In the genomic region with DNA sequence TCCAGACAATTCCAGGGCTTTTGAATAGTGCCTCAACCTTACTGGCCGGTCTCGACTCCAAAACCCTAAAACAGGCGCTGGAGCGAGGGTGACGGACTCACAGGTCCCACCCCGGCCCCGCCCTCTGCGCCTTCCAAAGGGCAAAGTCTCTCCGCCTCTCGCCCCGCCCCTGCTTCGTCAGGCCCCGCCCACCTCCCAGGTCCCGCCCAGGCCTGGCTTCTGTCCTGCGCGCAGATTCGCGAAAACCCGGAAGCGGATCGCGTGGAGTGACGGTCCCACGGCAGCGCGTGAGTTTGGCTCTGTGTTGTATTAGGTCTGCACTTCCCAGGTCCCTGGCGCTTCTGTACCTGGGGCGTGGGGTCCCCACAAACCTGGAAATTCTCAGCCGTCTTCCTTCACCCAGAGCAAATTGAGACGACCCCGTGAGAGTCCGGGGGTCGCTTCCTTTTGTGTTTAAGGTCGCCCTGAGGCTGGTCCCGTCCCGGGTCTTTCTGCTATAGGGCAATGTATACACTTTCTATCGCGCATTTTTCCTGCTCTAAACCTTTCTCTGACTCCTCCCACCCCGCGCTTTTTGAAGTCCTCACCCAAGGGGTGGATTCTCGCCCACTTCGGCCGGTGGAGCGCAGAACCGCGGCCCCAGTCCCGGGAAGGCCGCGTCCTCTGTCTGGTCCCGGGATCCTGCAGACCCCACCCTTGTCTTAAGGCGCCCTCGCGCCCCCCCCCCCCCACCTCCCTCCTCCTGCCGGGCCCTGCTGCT, we compare ENCODE assay signal across 8 cellular contexts. TPM values are rescaled to one million over a fixed set of nuclear protein-coding genes. Genes with fewer than 3 reads are reported as not detected.
DNase-seq lines count a peak whose midpoint lies in the region; ATAC-seq and TF ChIP-seq lines count a peak whose summit lies in the region.

A gene (plus strand): TSS at position 231 of the 760 bp plus-strand sequence. CDS start 16,090 bp downstream, outside the sequence.

- H3K4me2 ChIP-seq in Karpas-422 (ENCODE audit: low read depth, low read length, poor library complexity, severe bottlenecking) (peak within 1 kb of the TSS; percentile 78), parathyroid adenoma (ENCODE audit: low read length) (peak within 1 kb of the TSS; percentile 77)

- H3K36me3 ChIP-seq in Karpas-422 (ENCODE audit: insufficient read depth, low read length) (peaks cover 30% of the 10 kb centered on the region), cardiac muscle cell (no peaks in the 10 kb centered on the region), parathyroid adenoma (ENCODE audit: control insufficient read depth, insufficient read depth, low read length) (no peaks in the 10 kb centered on the region), thyroid gland (no peaks in the 10 kb centered on the region)

- H2AFZ ChIP-seq in Karpas-422 (ENCODE audit: low read length) (peak within 1 kb of the TSS; percentile 88; the same call in 1 of the 2 replicates), parathyroid adenoma (peak within 1 kb of the TSS; percentile 99)

- TF ChIP-seq CTCF in cardiac muscle cell (IDR thresholded peaks at IDR 0.05; ENCODE audit: low read depth, low read length) (no peak), parathyroid adenoma (IDR thresholded peaks at IDR 0.05) (no peak), thyroid gland (IDR thresholded peaks at IDR 0.05) (no peak)

- peak in 1 of 2 donors; percentile 53 for TF ChIP-seq POLR2A in thyroid gland (IDR thresholded peaks at IDR 0.05)

- peaks cover 52% of the 10 kb centered on the region for H3K36me3 Mint-ChIP-seq in activated naive CD8-positive, alpha-beta T cell treated with anti-CD3 and anti-CD28 coated beads for 36 hours

- peaks cover 13% of the 10 kb centered on the region for H3K9me3 ChIP-seq in Karpas-422 (ENCODE audit: low read length)
- H3K9me3 ChIP-seq in cardiac muscle cell (ENCODE audit: low read depth): no peaks in the 10 kb centered on the region
- no peaks in the 10 kb centered on the region for H3K9me3 ChIP-seq in parathyroid adenoma (ENCODE audit: control insufficient read depth, low read length)
- H3K9me3 ChIP-seq in thyroid gland: no peaks in the 10 kb centered on the region

- intact Hi-C loops in thyroid gland (cut with DNase I): no loop called here

- 0 to 1% methylated on average over 15 to 25 of the region's 54 CpGs for WGBS in thyroid gland, 2 donors

- H3K4me3 Mint-ChIP-seq in activated naive CD8-positive, alpha-beta T cell treated with anti-CD3 and anti-CD28 coated beads for 36 hours: peak within 1 kb of the TSS; percentile 90

- peaks cover 24% of the 10 kb centered on the region for H3K9me3 Mint-ChIP-seq in activated naive CD8-positive, alpha-beta T cell treated with anti-CD3 and anti-CD28 coated beads for 36 hours

- H3K27me3 Mint-ChIP-seq in activated naive CD8-positive, alpha-beta T cell treated with anti-CD3 and anti-CD28 coated beads for 36 hours: peaks cover 25% of the 10 kb centered on the region

- peak within 1 kb of the TSS; percentile 79 for H3K4me3 ChIP-seq in Karpas-422 (ENCODE audit: low read length)
- peak within 1 kb of the TSS; percentile 96 for H3K4me3 ChIP-seq in cardiac muscle cell
- H3K4me3 ChIP-seq in parathyroid adenoma (ENCODE audit: low read depth, low read length): peak within 1 kb of the TSS; percentile 72
- peak within 1 kb of the TSS in 2 of 3 donors; percentile 35 to 64 for H3K4me3 ChIP-seq in thyroid gland (replicated peaks in 1 of 3)

- no peak within 1 kb of the TSS for H3K27ac ChIP-seq in Karpas-422 (ENCODE audit: low read length)
- peak within 1 kb of the TSS; percentile 97 for H3K27ac ChIP-seq in cardiac muscle cell
- peak within 1 kb of the TSS; percentile 80 for H3K27ac ChIP-seq in parathyroid adenoma
- H3K27ac ChIP-seq in thyroid gland: peak within 1 kb of the TSS in 2 of 3 donors; percentile 4 to 21

- no peaks in the 10 kb centered on the region for H4K20me1 ChIP-seq in Karpas-422 (ENCODE audit: insufficient read depth, low read depth, low read length)

- H3K79me2 ChIP-seq in Karpas-422 (ENCODE audit: low read length) (peaks cover 46% of the 10 kb centered on the region), parathyroid adenoma (no peaks in the 10 kb centered on the region)

- H3K27me3 ChIP-seq in Karpas-422 (ENCODE audit: low read length) (no peaks in the 10 kb centered on the region), cardiac muscle cell (no peaks in the 10 kb centered on the region), parathyroid adenoma (ENCODE audit: control insufficient read depth, insufficient read depth, low read length) (no peaks in the 10 kb centered on the region), thyroid gland (no peaks in the 10 kb centered on the region)

- DNase-seq in COR-L47 (lab: John Stamatoyannopoulos, UW) (peak; percentile 74), Karpas-422 (peak; percentile 96), SKM-1 (lab: John Stamatoyannopoulos, UW; ENCODE audit: unreplicated experiment) (peak; percentile 15), cardiac muscle cell (ENCODE audit: low read depth in 1 of 2, low spot score in 1 of 2) (peak; percentile 91 to 96), thyroid gland (peak; percentile 95 to 96)
- DNase-seq in activated naive CD8-positive, alpha-beta T cell treated with anti-CD3 and anti-CD28 coated beads for 36 hours: peak; percentile 91

- H3K4me1 Mint-ChIP-seq in activated naive CD8-positive, alpha-beta T cell treated with anti-CD3 and anti-CD28 coated beads for 36 hours: peaks cover 12% of the 10 kb centered on the region

- H3K4me1 ChIP-seq in Karpas-422 (ENCODE audit: low read length): peaks cover 5% of the 10 kb centered on the region; the same call in 1 of the 2 replicates
- peaks cover 17% of the 10 kb centered on the region for H3K4me1 ChIP-seq in cardiac muscle cell (ENCODE audit: low read depth)
- no peaks in the 10 kb centered on the region for H3K4me1 ChIP-seq in parathyroid adenoma
- H3K4me1 ChIP-seq in thyroid gland: peaks cover 7 to 13% of the 10 kb centered on the region in 2 donors

- H3K9ac ChIP-seq in Karpas-422 (ENCODE audit: low read length): peak within 1 kb of the TSS; percentile 80
- peak within 1 kb of the TSS; percentile 46 for H3K9ac ChIP-seq in parathyroid adenoma

- peak within 1 kb of the TSS; percentile 87 for H3K27ac Mint-ChIP-seq in activated naive CD8-positive, alpha-beta T cell treated with anti-CD3 and anti-CD28 coated beads for 36 hours

- ATAC-seq in GM21526 (IDR thresholded peaks at IDR 0.05; ENCODE audit: low FRiP score, unreplicated experiment): peak; percentile 93

- H3K9me2 ChIP-seq in Karpas-422 (replicated peaks; ENCODE audit: insufficient read depth, low read length): no peaks in the 10 kb centered on the region

RNA-seq across cellular contexts. Expression of the gene that starts here (rescaled TPM):
- total RNA-seq in Karpas-422 (2014; rRNA removed; shearing (Covaris generic); ENCODE audit: low replicate concordance): 4.5 and 6.1 TPM in 2 replicates
- 1 to 10 TPM; 8.3 to 8.6 TPM for total RNA-seq in activated naive CD8-positive, alpha-beta T cell treated with anti-CD3 and anti-CD28 coated beads for 36 hours
- total RNA-seq in cardiac muscle cell (1.9 and 3.5 TPM in 2 replicates), thyroid gland (1 to 10 TPM; 4.3 to 7.5 (median 5.4) TPM)
- 2.7 and 3.3 TPM in 2 replicates for polyA plus RNA-seq in cardiac muscle cell

Comparison
In these comparisons a context has a peak if more than half of its experiments do, and no peak if none do; other contexts are left out.
1. DNase-seq: peak in every context shown above with its lines; median percentile 96 in Karpas-422; 96 in thyroid gland; 94 in cardiac muscle cell; 91 in activated naive CD8-positive, alpha-beta T cell treated with anti-CD3 and anti-CD28 coated beads for 36 hours; 74 in COR-L47; 15 in SKM-1.